Comparison of ENCODE assay signal across 11 cellular contexts in genomic region chr20:58894652-58895051, GRCh38. TPM values are rescaled to one million over a fixed set of nuclear protein-coding genes. Genes with fewer than 3 reads are reported as not detected.
DNase-seq lines count a peak whose midpoint lies in the region; ATAC-seq, FAIRE-seq and TF ChIP-seq lines count a peak whose summit lies in the region.
"Had no signal": no experiment of that assay in that cellular context is flagged by ENCODE, and none has a peak within 500 bp of the region (broad histone marks: within the 10 kb centered on the region; RNA-seq: fewer than 3 reads in every experiment).

No MANE protein-coding gene starts in this region.

- POLR2A ChIA-PET in HepG2 (lab: Yijun Ruan, JAX): no interaction called here

- TF ChIP-seq CTCF in HepG2 (CRISPR knock-in tag; IDR thresholded peaks at IDR 0.05): no peak
- no peak for TF ChIP-seq CTCF in right lobe of liver (IDR thresholded peaks at IDR 0.05)
- no peak for TF ChIP-seq CTCF in omental fat pad (IDR thresholded peaks at IDR 0.05)

- H3K18ac ChIP-seq in mesendoderm (ENCODE audit: low read length): no peak overlapping the region

- no peaks in the 10 kb centered on the region for H3K9me3 ChIP-seq in HepG2 (ENCODE audit: low read length)
- no peaks in the 10 kb centered on the region for H3K9me3 ChIP-seq in right lobe of liver

- H3K27me3 ChIP-seq in HepG2 (ENCODE audit: control insufficient read depth in 1 of 2, insufficient read depth in 2 of 2, low read length in 2 of 2) (no peaks in the 10 kb centered on the region; a peak in 1 of 5 replicates), right lobe of liver (no peaks in the 10 kb centered on the region), mesendoderm (ENCODE audit: insufficient read depth, low read length, poor library complexity) (no peaks in the 10 kb centered on the region)

- no peak overlapping the region for H3K23ac ChIP-seq in mesendoderm (ENCODE audit: low read length)

- FAIRE-seq in HepG2 (lab: Jason Lieb, UNC): no peak
- FAIRE-seq: D721Med had no signal

- H2AK5ac ChIP-seq in mesendoderm (ENCODE audit: low read length): no peak overlapping the region

- H3K4me2 ChIP-seq in HepG2 (ENCODE audit: low read depth, low read length): peak overlapping the region; percentile 81
- H3K4me2 ChIP-seq in mesendoderm (ENCODE audit: low read length): no peak overlapping the region

- intact Hi-C loops in HepG2 (cut with micrococcal nuclease; ENCODE audit: unreplicated experiment): loop anchor here (5.0 to 10.0 kb wide), 2 partner anchors 88 to 240 kb away; partner anchors contain the start of genes NELFCD and STX16
- intact Hi-C loops in right lobe of liver (cut with DNase I): loop anchor here in 1 of 2 donors (10.0 kb wide), 2 partner anchors 120 to 150 kb away; partner anchors contain the start of genes PRELID3B and TUBB1

- peaks cover 66% of the 10 kb centered on the region for H4K20me1 ChIP-seq in HepG2 (ENCODE audit: insufficient read depth, low read length)

- CTCF ChIA-PET in HepG2 (lab: Yijun Ruan, JAX; ENCODE audit: low intra/inter-chr PET ratio, low total read pairs): no interaction called here

- no peak overlapping the region for H3K27ac ChIP-seq in HepG2 (ENCODE audit: extremely low read length, insufficient read depth, low read length)
- no peak overlapping the region for H3K27ac ChIP-seq in right lobe of liver
- H3K27ac ChIP-seq in mesendoderm (ENCODE audit: low read depth, low read length): no peak overlapping the region

- H2BK120ac ChIP-seq in mesendoderm (ENCODE audit: low read depth, low read length): no peak overlapping the region

- H2AFZ ChIP-seq in HepG2 (ENCODE audit: low read length): no peak overlapping the region

- in situ Hi-C loops in HepG2 (cut with HindIII; ENCODE audit: extremely low pct_ligation_motif_present, low pct_unique_long_range_greater_than_20kb): loop anchor here (5.0 kb wide), 1 partner anchor 88 kb away; the partner anchor contains the start of gene NELFCD

- H3K79me2 ChIP-seq in HepG2 (ENCODE audit: insufficient read depth, low read length) (peaks cover 76% of the 10 kb centered on the region), mesendoderm (ENCODE audit: control insufficient read depth, insufficient read depth, low read length) (peaks cover 77% of the 10 kb centered on the region)

- peaks cover 66% of the 10 kb centered on the region for H3K4me1 Mint-ChIP-seq in activated naive CD8-positive, alpha-beta T cell treated with anti-CD3 and anti-CD28 coated beads, Interleukin-2, amount 50 U/mL, for 24 hours

- H2BK5ac ChIP-seq in mesendoderm (ENCODE audit: low read length): no peak overlapping the region

- H4K8ac ChIP-seq in mesendoderm (ENCODE audit: low read depth, low read length): no peak overlapping the region

- H3K4me3 ChIP-seq in HepG2 (replicated peaks in 1 of 3; ENCODE audit: insufficient read depth in 1 of 3, low read depth in 2 of 3, low read length in 3 of 3) (no peak overlapping the region; a peak in 2 of 6 replicates), right lobe of liver (no peak overlapping the region), mesendoderm (ENCODE audit: low read length) (no peak overlapping the region)

- no peak for DNase-seq in HepG2 (ENCODE audit: low spot score)
- no peak for DNase-seq in right lobe of liver
- no peak for DNase-seq in activated naive CD8-positive, alpha-beta T cell treated with anti-CD3 and anti-CD28 coated beads, Interleukin-2, amount 50 U/mL, for 24 hours
- no peak for DNase-seq in mesendoderm
- DNase-seq in stimulated activated CD4-positive, alpha-beta T cell treated with anti-CD3 and anti-CD28 coated beads, Interleukin-2, amount 100 ng/mL, for 48 hours: no peak
- no peak for DNase-seq in NOMO-1 treated with DMSO at 0.1 percent for 48 hours (lab: John Stamatoyannopoulos, UW; ENCODE audit: unreplicated experiment)
- no peak for DNase-seq in omental fat pad (ENCODE audit: low spot score)
- DNase-seq: effector CD8-positive, alpha-beta T cell had no signal

- H2BK15ac ChIP-seq in mesendoderm (replicated peaks; ENCODE audit: low read depth): no peak overlapping the region

- H3K9ac ChIP-seq in HepG2 (ENCODE audit: insufficient read depth, low read depth, low read length): peak overlapping the region; percentile 1; the same call in 1 of the 2 replicates
- peak overlapping the region; percentile 19 for H3K9ac ChIP-seq in mesendoderm (ENCODE audit: low read length)

- no peak overlapping the region for H3K4ac ChIP-seq in mesendoderm (ENCODE audit: low read depth, low read length)

- H3K4me3 Mint-ChIP-seq in activated naive CD8-positive, alpha-beta T cell treated with anti-CD3 and anti-CD28 coated beads, Interleukin-2, amount 50 U/mL, for 24 hours: peak overlapping the region; percentile 97

- BruUV-seq in HepG2 (replicated peaks; lab: Mats Ljungman, UMichigan): no TSS peak

- no peak for TF ChIP-seq POLR2A in HepG2 (IDR thresholded peaks at IDR 0.05; ENCODE audit: insufficient read depth in 1 of 2, low read depth in 2 of 2, low read length in 2 of 2)
- no peak for TF ChIP-seq POLR2A in right lobe of liver (IDR thresholded peaks at IDR 0.05)

- H3K79me1 ChIP-seq in mesendoderm (ENCODE audit: low read length): peaks cover 11% of the 10 kb centered on the region

- TF ChIP-seq EP300 in HepG2 (IDR thresholded peaks at IDR 0.05; ENCODE audit: low read depth in 2 of 2, low read length in 2 of 2) (no peak), HepG2 (CRISPR knock-in tag; IDR thresholded peaks at IDR 0.05; ENCODE audit: borderline replicate concordance) (no peak)

- H3K27ac Mint-ChIP-seq in activated naive CD8-positive, alpha-beta T cell treated with anti-CD3 and anti-CD28 coated beads, Interleukin-2, amount 50 U/mL, for 24 hours: peak overlapping the region; percentile 94

- H3K27me3 Mint-ChIP-seq in activated naive CD8-positive, alpha-beta T cell treated with anti-CD3 and anti-CD28 coated beads, Interleukin-2, amount 50 U/mL, for 24 hours: peaks cover 4% of the 10 kb centered on the region

- H3K56ac ChIP-seq in mesendoderm (ENCODE audit: low read length): peak overlapping the region; percentile 34

- no peak for TF ChIP-seq RAD21 in HepG2 (CRISPR knock-in tag; IDR thresholded peaks at IDR 0.05)

- peaks cover 51% of the 10 kb centered on the region for H3K36me3 Mint-ChIP-seq in activated naive CD8-positive, alpha-beta T cell treated with anti-CD3 and anti-CD28 coated beads, Interleukin-2, amount 50 U/mL, for 24 hours (ENCODE audit: low read depth)

- no peak for ATAC-seq in HepG2
- ATAC-seq in right lobe of liver: no peak
- no peak for ATAC-seq in activated naive CD8-positive, alpha-beta T cell treated with anti-CD3 and anti-CD28 coated beads, Interleukin-2, amount 50 U/mL, for 24 hours
- ATAC-seq in GM18870 (IDR thresholded peaks at IDR 0.05; ENCODE audit: unreplicated experiment): no peak
- ATAC-seq in omental fat pad (ENCODE audit: low FRiP score): no peak
- ATAC-seq: activated CD4-positive, CD25-positive, alpha-beta regulatory T cell treated with anti-CD3 and anti-CD28 coated beads, Interleukin-2, amount 50 U/mL, for 24 hours had no signal

- no peak overlapping the region for H4K5ac ChIP-seq in mesendoderm (ENCODE audit: low read length)

- no peaks in the 10 kb centered on the region for H3K9me3 Mint-ChIP-seq in activated naive CD8-positive, alpha-beta T cell treated with anti-CD3 and anti-CD28 coated beads, Interleukin-2, amount 50 U/mL, for 24 hours

- H3K36me3 ChIP-seq in HepG2 (replicated peaks in 1 of 2; ENCODE audit: control insufficient read depth in 1 of 2, insufficient read depth in 2 of 2, low read length in 2 of 2) (peaks cover 21 to 45% of the 10 kb centered on the region in 2 experiments), right lobe of liver (peaks cover 0 to 18% (median 2%) of the 10 kb centered on the region in 4 donors), mesendoderm (ENCODE audit: control insufficient read depth, insufficient read depth, low read length) (peaks cover 9% of the 10 kb centered on the region)

- peaks cover 42% of the 10 kb centered on the region for H3K4me1 ChIP-seq in HepG2 (ENCODE audit: insufficient read depth, low read length)
- H3K4me1 ChIP-seq in right lobe of liver: peaks cover 0 to 31% (median 14%) of the 10 kb centered on the region in 4 donors
- peaks cover 12% of the 10 kb centered on the region for H3K4me1 ChIP-seq in mesendoderm (ENCODE audit: control insufficient read depth, low read depth, low read length)

RNA-seq across cellular contexts. Expression of gene GNAS, which starts 42.1 kb away (rescaled TPM):
- total RNA-seq in HepG2 (2016; rRNA removed; fragmentation: Illumina TruSeq; extraction: Trizol) (382 and 407 TPM in 2 replicates), right lobe of liver (100 to 1,000 TPM; 254 to 400 (median 287) TPM), omental fat pad (100 to 1,000 TPM; 606 to 837 (median 753) TPM)
- 604 and 617 TPM in 2 replicates for total RNA-seq in HepG2 (2016; cell fraction: cytosol; rRNA removed; fragmentation: Illumina TruSeq; extraction: Trizol; ENCODE audit: low read depth)
- total RNA-seq in HepG2 (2016; cell fraction: insoluble cytoplasmic fraction; rRNA removed; fragmentation: Illumina TruSeq; extraction: Trizol): 369 and 397 TPM in 2 replicates
- 887 and 1,010 TPM in 2 replicates for total RNA-seq in HepG2 (2016; cell fraction: membrane; rRNA removed; fragmentation: Illumina TruSeq; extraction: Trizol)
- total RNA-seq in HepG2 (2016; cell fraction: nucleus; rRNA removed; fragmentation: Illumina TruSeq; extraction: Trizol): 281 and 324 TPM in 2 replicates
- polyA plus RNA-seq in HepG2 (2011; rRNA removed): 1,008 and 1,029 TPM in 2 replicates
- 1,419 and 1,481 TPM in 2 replicates for polyA plus RNA-seq in HepG2 (2011; cell fraction: cytosol; rRNA removed)
- polyA plus RNA-seq in HepG2 (2011; cell fraction: nucleus; rRNA removed): 1,285 and 1,363 TPM in 2 replicates
- polyA plus RNA-seq in HepG2 (2012): 1,216 and 1,583 TPM in 2 replicates
- polyA plus RNA-seq in HepG2 (2016; cell fraction: cytosol; fragmentation: Illumina TruSeq; extraction: Trizol; ENCODE audit: low read depth): 2,019 and 2,103 TPM in 2 replicates
- 991 and 1,223 TPM in 2 replicates for polyA plus RNA-seq in HepG2 (2016; cell fraction: insoluble cytoplasmic fraction; fragmentation: Illumina TruSeq; extraction: Trizol; ENCODE audit: low read depth)
- 2,245 and 2,285 TPM in 2 replicates for polyA plus RNA-seq in HepG2 (2016; cell fraction: membrane; fragmentation: Illumina TruSeq; extraction: Trizol; ENCODE audit: low read depth)
- 1,096 and 1,140 TPM in 2 replicates for polyA plus RNA-seq in HepG2 (2016; cell fraction: nucleus; fragmentation: Illumina TruSeq; extraction: Trizol; ENCODE audit: insufficient read depth, low read depth)
- polyA minus RNA-seq in HepG2 (2011; rRNA and poly(A)+ RNA removed; ENCODE audit: low replicate concordance): 1,501 and 1,552 TPM in 2 replicates
- 671 and 731 TPM in 2 replicates for polyA minus RNA-seq in HepG2 (2011; cell fraction: cytosol; rRNA and poly(A)+ RNA removed)
- polyA minus RNA-seq in HepG2 (2011; cell fraction: nucleus; rRNA and poly(A)+ RNA removed): 391 and 498 TPM in 2 replicates
- polyA plus RNA-seq in mesendoderm (2013, experiment 1 of 2): 871 TPM
- 882 TPM for polyA plus RNA-seq in mesendoderm (2013, experiment 2 of 2)

RNA-seq across cellular contexts. Expression of gene GNAS-AS1, which starts 44.0 kb away (rescaled TPM):
- total RNA-seq in HepG2 (2016; rRNA removed; fragmentation: Illumina TruSeq; extraction: Trizol) (not detected in 2 replicates), right lobe of liver (under 1 TPM in 3 of 6 experiments, not detected in 3; 0.23 to 0.37 (median 0.27) TPM), omental fat pad (under 1 TPM in 1 of 4 donors, not detected in 3; 0.28 TPM)
- total RNA-seq in HepG2 (2016; cell fraction: cytosol; rRNA removed; fragmentation: Illumina TruSeq; extraction: Trizol; ENCODE audit: low read depth): not detected in 2 replicates
- not detected in 2 replicates for total RNA-seq in HepG2 (2016; cell fraction: insoluble cytoplasmic fraction; rRNA removed; fragmentation: Illumina TruSeq; extraction: Trizol)
- not detected in 2 replicates for total RNA-seq in HepG2 (2016; cell fraction: membrane; rRNA removed; fragmentation: Illumina TruSeq; extraction: Trizol)
- not detected in 2 replicates for total RNA-seq in HepG2 (2016; cell fraction: nucleus; rRNA removed; fragmentation: Illumina TruSeq; extraction: Trizol)
- polyA plus RNA-seq in HepG2 (2011; rRNA removed): not detected in 2 replicates
- not detected in 2 replicates for polyA plus RNA-seq in HepG2 (2011; cell fraction: cytosol; rRNA removed)
- polyA plus RNA-seq in HepG2 (2011; cell fraction: nucleus; rRNA removed): 0.06 and 0.23 TPM in 2 replicates
- polyA plus RNA-seq in HepG2 (2012): not detected in 2 replicates
- not detected in 2 replicates for polyA plus RNA-seq in HepG2 (2016; cell fraction: cytosol; fragmentation: Illumina TruSeq; extraction: Trizol; ENCODE audit: low read depth)
- not detected in 2 replicates for polyA plus RNA-seq in HepG2 (2016; cell fraction: insoluble cytoplasmic fraction; fragmentation: Illumina TruSeq; extraction: Trizol; ENCODE audit: low read depth)
- not detected in 2 replicates for polyA plus RNA-seq in HepG2 (2016; cell fraction: membrane; fragmentation: Illumina TruSeq; extraction: Trizol; ENCODE audit: low read depth)
- polyA plus RNA-seq in HepG2 (2016; cell fraction: nucleus; fragmentation: Illumina TruSeq; extraction: Trizol; ENCODE audit: insufficient read depth, low read depth): not detected in 2 replicates
- polyA minus RNA-seq in HepG2 (2011; rRNA and poly(A)+ RNA removed; ENCODE audit: low replicate concordance): 0.49 TPM in 1 of 2 replicates, not detected in the other
- not detected in 2 replicates for polyA minus RNA-seq in HepG2 (2011; cell fraction: cytosol; rRNA and poly(A)+ RNA removed)
- polyA minus RNA-seq in HepG2 (2011; cell fraction: nucleus; rRNA and poly(A)+ RNA removed): 0.26 and 0.37 TPM in 2 replicates
- polyA plus RNA-seq in mesendoderm (2013, experiment 1 of 2): 1.6 TPM
- polyA plus RNA-seq in mesendoderm (2013, experiment 2 of 2): 1.6 TPM
